In genomic region chr11:117816846-117817212, GRCh38 we compare ENCODE assay signal across 9 cellular contexts. TPM values are rescaled to one million over a fixed set of nuclear protein-coding genes. Genes with fewer than 3 reads are reported as not detected.
A peak's percentile ranks its signal among the peaks of the same experiment; 100 is the strongest.
DNase-seq lines count a peak whose midpoint lies in the region; ATAC-seq, FAIRE-seq and TF ChIP-seq lines count a peak whose summit lies in the region.
"Had no signal": no experiment of that assay in that cellular context is flagged by ENCODE, and none has a peak within 500 bp of the region (broad histone marks: within the 10 kb centered on the region; RNA-seq: fewer than 3 reads in every experiment).

No MANE protein-coding gene starts in this region.

- H3K27ac ChIP-seq in right atrium auricular region (peak overlapping the region; percentile 55 to 76), stomach (peak overlapping the region in 4 of 5 donors; percentile 46 to 80 (median 74))

- TF ChIP-seq CTCF in right atrium auricular region (IDR thresholded peaks at IDR 0.05) (no peak), stomach (IDR thresholded peaks at IDR 0.05) (no peak), D721Med (IDR thresholded peaks at IDR 0.05; ENCODE audit: insufficient read depth, missing control alignments) (no peak)

- no peak for FAIRE-seq in D721Med (lab: Jason Lieb, UNC)

- H3K4me1 ChIP-seq in right atrium auricular region = peaks cover 0 to 41% of the 10 kb centered on the region in 2 donors
- peaks cover 26 to 51% (median 36%) of the 10 kb centered on the region in 4 donors for H3K4me1 ChIP-seq in stomach

- H3K4me3 ChIP-seq in right atrium auricular region (peak overlapping the region in 1 of 2 donors; percentile 11), stomach (peak overlapping the region in 1 of 4 donors; percentile 13)

- intact Hi-C loops in activated CD4-positive, alpha-beta T cell treated with anti-CD3 and anti-CD28 coated beads for 36 hours (cut with DNase I, micrococcal nuclease) = loop anchor here (1.0 to 10.0 kb wide), 12 partner anchors 10 to 970 kb away; partner anchors contain the start of genes PCSK7 (in 2 of the 2), RNF214 (in 2 of the 2), CD3E (in 1 of the 2) and CEP164 (in 1 of the 2)
- intact Hi-C loops in stomach (cut with DNase I; ENCODE audit: low total_unique reads) (loop anchor here (5.0 kb wide), 1 partner anchor 390 kb away; no protein-coding TSS in a partner anchor), posterior vena cava (cut with DNase I) (loop anchor here in 1 of 2 donors (5.0 to 10.0 kb wide), 2 partner anchors 375 to 392 kb away; no protein-coding TSS in a partner anchor)

- H3K27me3 ChIP-seq in right atrium auricular region (no peaks in the 10 kb centered on the region), stomach (peaks cover 0 to 6% (median 0%) of the 10 kb centered on the region in 3 donors)

- POLR2A ChIA-PET in activated CD4-positive, alpha-beta T cell treated with anti-CD3 and anti-CD28 coated beads for 36 hours (lab: Charles Lee) = interaction anchor here (0.6 to 2.0 kb wide), 3 partner anchors 11 to 231 kb away, joined by 3 to 7 read pairs (median 5); no protein-coding TSS in a partner anchor

- DNase-seq in activated CD4-positive, alpha-beta T cell treated with anti-CD3 and anti-CD28 coated beads for 36 hours = no peak
- DNase-seq in activated CD4-positive, alpha-beta T cell treated with anti-CD3 and anti-CD28 coated beads, Interleukin-2, amount 50 U/mL, for 1 hour = no peak
- DNase-seq in T-helper 17 cell (no peak), right atrium auricular region (ENCODE audit: low spot score) (no peak), stomach (no peak), D721Med (ENCODE audit: insufficient read length, low spot score) (no peak), NCI-H2171 treated with DMSO at 0.1 percent for 48 hours (lab: John Stamatoyannopoulos, UW) (no peak), posterior vena cava (ENCODE audit: low spot score) (no peak)
- DNase-seq: NCI-H1105 treated with DMSO at 0.1 percent for 48 hours had no signal

- H3K27me3 Mint-ChIP-seq in activated CD4-positive, alpha-beta T cell treated with anti-CD3 and anti-CD28 coated beads for 36 hours = no peaks in the 10 kb centered on the region
- no peaks in the 10 kb centered on the region for H3K27me3 Mint-ChIP-seq in T-helper 17 cell

- 66 to 91% (median 84%) methylated on average over 2 to 3 of the region's 3 CpGs for WGBS in stomach, 5 donors

- H3K9me3 ChIP-seq in T-helper 17 cell (ENCODE audit: control insufficient read depth, low read length, poor library complexity, severe bottlenecking) (no peaks in the 10 kb centered on the region), right atrium auricular region (no peaks in the 10 kb centered on the region), stomach (no peaks in the 10 kb centered on the region)

- peaks cover 54% of the 10 kb centered on the region for H3K4me1 Mint-ChIP-seq in activated CD4-positive, alpha-beta T cell treated with anti-CD3 and anti-CD28 coated beads for 36 hours
- H3K4me1 Mint-ChIP-seq in T-helper 17 cell = peaks cover 43% of the 10 kb centered on the region

- no peaks in the 10 kb centered on the region for H3K9me3 Mint-ChIP-seq in activated CD4-positive, alpha-beta T cell treated with anti-CD3 and anti-CD28 coated beads for 36 hours (ENCODE audit: low read depth)

- no peaks in the 10 kb centered on the region for H3K36me3 ChIP-seq in right atrium auricular region
- H3K36me3 ChIP-seq in stomach = no peaks in the 10 kb centered on the region

- no peak for TF ChIP-seq POLR2A in stomach (IDR thresholded peaks at IDR 0.05)

- H3K4me3 Mint-ChIP-seq in activated CD4-positive, alpha-beta T cell treated with anti-CD3 and anti-CD28 coated beads for 36 hours = no peak overlapping the region
- H3K4me3 Mint-ChIP-seq in T-helper 17 cell = peak overlapping the region; percentile 82

- H3K36me3 Mint-ChIP-seq in activated CD4-positive, alpha-beta T cell treated with anti-CD3 and anti-CD28 coated beads for 36 hours (ENCODE audit: low read depth) = no peaks in the 10 kb centered on the region
- H3K36me3 Mint-ChIP-seq in T-helper 17 cell (ENCODE audit: low read depth) = no peaks in the 10 kb centered on the region

- no peak for ATAC-seq in activated CD4-positive, alpha-beta T cell treated with anti-CD3 and anti-CD28 coated beads for 36 hours
- ATAC-seq in T-helper 17 cell = no peak

- H3K27ac Mint-ChIP-seq in activated CD4-positive, alpha-beta T cell treated with anti-CD3 and anti-CD28 coated beads for 36 hours = peak overlapping the region; percentile 99
- H3K27ac Mint-ChIP-seq in T-helper 17 cell = peak overlapping the region; percentile 94

- CTCF ChIA-PET in activated CD4-positive, alpha-beta T cell treated with anti-CD3 and anti-CD28 coated beads for 36 hours (lab: Charles Lee) = interaction anchor here (0.5 to 6.2 kb wide), 27 partner anchors 7 to 526 kb away, joined by 3 to 120 read pairs (median 4); partner anchors contain the start of genes CD3D and FXYD2

- no peak for TF ChIP-seq EP300 in stomach (IDR thresholded peaks at IDR 0.05)

RNA-seq across cellular contexts. Expression of gene FXYD2, which starts 7.7 kb away (rescaled TPM):
- 1 to 10 TPM in 1 of 2 experiments, under 1 TPM in 1; 0.91 to 1.1 TPM for total RNA-seq in activated CD4-positive, alpha-beta T cell treated with anti-CD3 and anti-CD28 coated beads for 36 hours
- total RNA-seq in T-helper 17 cell (1 to 10 TPM in 1 of 2 donors, not detected in 1; 1.3 TPM), right atrium auricular region (under 1 TPM; 0.59 to 0.78 TPM), stomach (1 to 10 TPM in 1 of 5 donors, under 1 TPM in 1, not detected in 3; 0.45 to 7.0 TPM), posterior vena cava (1 to 10 TPM; 3.6 to 4.5 TPM)
- polyA plus RNA-seq in stomach = 1 to 10 TPM; 1.0 to 7.8 (median 4.0) TPM

RNA-seq across cellular contexts. Expression of gene DSCAML1, which starts 19.8 kb away (rescaled TPM):
- under 1 TPM; 0.05 to 0.67 TPM for total RNA-seq in activated CD4-positive, alpha-beta T cell treated with anti-CD3 and anti-CD28 coated beads for 36 hours
- total RNA-seq in T-helper 17 cell (under 1 TPM; 0.21 to 0.92 TPM), right atrium auricular region (1 to 10 TPM in 1 of 2 donors, under 1 TPM in 1; 0.67 to 1.3 TPM), stomach (1 to 10 TPM in 2 of 5 donors, under 1 TPM in 3; 0.14 to 2.9 (median 0.45) TPM), posterior vena cava (1 to 10 TPM; 1.2 to 1.5 TPM)
- under 1 TPM; 0.08 to 0.75 (median 0.46) TPM for polyA plus RNA-seq in stomach

RNA-seq across cellular contexts. Expression of gene FXYD6, which starts 59.6 kb away (rescaled TPM):
- total RNA-seq in activated CD4-positive, alpha-beta T cell treated with anti-CD3 and anti-CD28 coated beads for 36 hours = under 1 TPM; 0.46 to 0.47 TPM
- under 1 TPM in 1 of 2 donors, not detected in 1; 0.62 TPM for total RNA-seq in T-helper 17 cell
- 10 to 100 TPM; 28.6 to 42.6 TPM for total RNA-seq in right atrium auricular region
- total RNA-seq in stomach = 100 to 1,000 TPM in 1 of 5 donors, 10 to 100 TPM in 4; 12.7 to 187 (median 47.0) TPM
- 10 to 100 TPM; 22.5 to 39.4 (median 25.6) TPM for polyA plus RNA-seq in stomach
- total RNA-seq in posterior vena cava = 100 to 1,000 TPM in 1 of 2 donors, 10 to 100 TPM in 1; 62.8 to 107 TPM

Comparison
In these comparisons a context has a peak if more than half of its experiments do, and no peak if none do; other contexts are left out.
1. RNA of gene FXYD6, which starts 59.6 kb away (total RNA-seq): 62.8 to 107 TPM in posterior vena cava, 12.7 to 187 TPM in stomach and 28.6 to 42.6 TPM in right atrium auricular region; 0.62 TPM in T-helper 17 cell and 0.46 to 0.47 TPM in activated CD4-positive, alpha-beta T cell treated with anti-CD3 and anti-CD28 coated beads for 36 hours; every median in the first group is over 4 times any median in the second.